13 cellular contexts compared by ENCODE assay signal in the genomic region with DNA sequence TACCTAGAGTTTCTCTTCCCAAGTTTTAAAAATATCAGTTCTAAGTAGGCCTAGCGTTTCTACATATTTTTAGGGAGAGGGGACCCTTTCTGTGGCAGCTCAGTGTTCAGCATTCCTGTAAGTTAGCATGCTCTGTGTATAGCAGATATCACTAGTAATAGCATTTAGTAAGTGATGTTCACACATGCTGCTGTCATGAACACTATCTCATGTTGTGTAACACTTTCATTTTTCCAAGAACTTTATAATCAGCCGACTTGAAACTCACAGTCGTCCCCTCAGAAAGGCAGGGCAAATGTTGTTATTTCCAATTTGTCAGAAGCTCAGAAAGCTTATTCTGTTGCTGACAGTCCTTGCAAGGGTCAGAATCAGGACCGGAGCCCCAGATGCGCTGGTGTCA.
DNase-seq lines count a peak whose midpoint lies in the region; ATAC-seq and TF ChIP-seq lines count a peak whose summit lies in the region.
"Had no signal": no experiment of that assay in that cellular context is flagged by ENCODE, and none has a peak within 500 bp of the region (broad histone marks: within the 10 kb centered on the region; RNA-seq: fewer than 3 reads in every experiment).

No MANE protein-coding gene starts in this region.

- H3K9me3 ChIP-seq in spleen = no peaks in the 10 kb centered on the region
- H3K9me3 ChIP-seq in WERI-Rb-1 (ENCODE audit: severe bottlenecking) = no peaks in the 10 kb centered on the region

- 89 to 94% (median 92%) methylated on average over 5 of the region's 5 CpGs for WGBS in spleen, 5 donors

- peak; percentile 41 for ATAC-seq in Right ventricle myocardium superior (ENCODE audit: poor library complexity)
- ATAC-seq in sciatic nerve = peak; percentile 45
- ATAC-seq: K562; stimulated activated naive B cell treated with anti-CD40 and anti-IgM and Interleukin-4, amounts not matched to agents 10 μg/mL and 1 μg/mL and 100 μg/mL, for 72 hours had no signal

- H3K4me1 ChIP-seq in spleen = no peaks in the 10 kb centered on the region

- peaks cover 0 to 31% (median 2%) of the 10 kb centered on the region in 6 donors for H3K36me3 ChIP-seq in spleen
- H3K36me3 ChIP-seq in WERI-Rb-1 = peaks cover 62% of the 10 kb centered on the region

- H3K27ac ChIP-seq in C4-2B (peak overlapping the region; percentile 65), spleen (peak overlapping the region in 4 of 8 donors; percentile 46 to 68 (median 60)), WERI-Rb-1 (no peak overlapping the region)

- H3K4me3 ChIP-seq in spleen (no peak overlapping the region), WERI-Rb-1 (ENCODE audit: low read depth, low read length) (no peak overlapping the region)
- H3K4me3 ChIP-seq: K562 had no signal

- H3K27me3 ChIP-seq in spleen (replicated peaks in 1 of 7) = no peaks in the 10 kb centered on the region
- H3K27me3 ChIP-seq in WERI-Rb-1 (ENCODE audit: insufficient read depth, low read depth, severe bottlenecking) = no peaks in the 10 kb centered on the region

- intact Hi-C loops in Right ventricle myocardium superior (cut with DNase I) (no loop called here), sciatic nerve (cut with DNase I) (no loop called here), spleen (cut with DNase I; ENCODE audit: low total_unique reads) (no loop called here)

- no peak for TF ChIP-seq CTCF in C4-2B (conservative IDR thresholded peaks at IDR 0.05)
- TF ChIP-seq CTCF in spleen (IDR thresholded peaks at IDR 0.05 in 8 of 11, conservative IDR thresholded peaks at IDR 0.05 in 3 of 11) = no peak
- TF ChIP-seq CTCF in WERI-Rb-1 (IDR thresholded peaks at IDR 0.05; ENCODE audit: low read depth, low read length) = no peak

- DNase-seq in amniotic epithelial cell (ENCODE audit: low read depth) (peak; percentile 47), Right ventricle myocardium superior (no peak), sciatic nerve (ENCODE audit: low spot score) (no peak), spleen (no peak), putamen (ENCODE audit: low spot score) (no peak), GDM1 (lab: John Stamatoyannopoulos, UW) (no peak), WERI-Rb-1 (no peak)
- DNase-seq: activated effector memory CD4-positive, alpha-beta T cell treated with Interleukin-2 at 50 U/mL for 16 hours; hippocampal formation; NCI-H1105 treated with DMSO at 0.1 percent for 48 hours; stimulated activated naive B cell treated with anti-CD40 and anti-IgM and Interleukin-4, amounts not matched to agents 10 μg/mL and 1 μg/mL and 100 μg/mL, for 72 hours had no signal

- TF ChIP-seq POLR2A in spleen (IDR thresholded peaks at IDR 0.05) = no peak
